ENCODE assay signal across 8 cellular contexts in genomic region chr12:58540480-58541299, GRCh38.
DNase-seq lines count a peak whose midpoint lies in the region; ATAC-seq and TF ChIP-seq lines count a peak whose summit lies in the region.

No MANE protein-coding gene starts in this region.

- CTCF ChIA-PET in activated CD8-positive, alpha-beta T cell treated with anti-CD3 and anti-CD28 coated beads for 36 hours (lab: Charles Lee) = interaction anchor here (0.6 to 1.6 kb wide), 6 partner anchors 11 to 617 kb away, joined by 3 to 4 read pairs (median 4); no protein-coding TSS in a partner anchor

- no peak overlapping the region for H3K4me3 Mint-ChIP-seq in activated CD8-positive, alpha-beta T cell treated with anti-CD3 and anti-CD28 coated beads for 36 hours
- no peak overlapping the region for H3K4me3 Mint-ChIP-seq in progenitor cell of endocrine pancreas (ENCODE audit: low read depth)

- H3K27ac Mint-ChIP-seq in activated CD8-positive, alpha-beta T cell treated with anti-CD3 and anti-CD28 coated beads for 36 hours = no peak overlapping the region
- H3K27ac Mint-ChIP-seq in progenitor cell of endocrine pancreas = peak overlapping the region; percentile 54

- intact Hi-C loops in activated CD8-positive, alpha-beta T cell treated with anti-CD3 and anti-CD28 coated beads for 36 hours (cut with micrococcal nuclease) = no loop called here
- intact Hi-C loops in Right ventricle myocardium superior (cut with DNase I) = loop anchor here (5.0 kb wide), 2 partner anchors 547 to 612 kb away; no protein-coding TSS in a partner anchor

- no peaks in the 10 kb centered on the region for H3K4me1 Mint-ChIP-seq in activated CD8-positive, alpha-beta T cell treated with anti-CD3 and anti-CD28 coated beads for 36 hours (ENCODE audit: low read depth)
- H3K4me1 Mint-ChIP-seq in progenitor cell of endocrine pancreas (ENCODE audit: low read depth) = peaks cover 31% of the 10 kb centered on the region

- no peak overlapping the region for H3K27ac ChIP-seq in 22Rv1

- POLR2A ChIA-PET in activated CD8-positive, alpha-beta T cell treated with anti-CD3 and anti-CD28 coated beads for 36 hours (lab: Charles Lee) = no interaction called here

- peak; percentile 49 for DNase-seq in NCI-H226
- peak; percentile 30 for DNase-seq in activated CD8-positive, alpha-beta T cell treated with anti-CD3 and anti-CD28 coated beads for 36 hours
- DNase-seq in Right ventricle myocardium superior = peak; percentile 69
- DNase-seq in progenitor cell of endocrine pancreas (ENCODE audit: low spot score, unreplicated experiment) = peak; percentile 73

- H3K9me3 Mint-ChIP-seq in activated CD8-positive, alpha-beta T cell treated with anti-CD3 and anti-CD28 coated beads for 36 hours = no peaks in the 10 kb centered on the region
- H3K9me3 Mint-ChIP-seq in progenitor cell of endocrine pancreas (ENCODE audit: low read depth) = peaks cover 4% of the 10 kb centered on the region

- TF ChIP-seq CTCF in 22Rv1 (IDR thresholded peaks at IDR 0.05) (peak; percentile 99), GM12872 (IDR thresholded peaks at IDR 0.05; ENCODE audit: insufficient read depth, low read depth, low read length) (peak; percentile 67), progenitor cell of endocrine pancreas (IDR thresholded peaks at IDR 0.05; ENCODE audit: unreplicated experiment) (peak; percentile 90)
- peak; percentile 39 for TF ChIP-seq CTCF in activated CD8-positive, alpha-beta T cell treated with anti-CD3 and anti-CD28 coated beads for 36 hours (IDR thresholded peaks at IDR 0.05)

- H3K27me3 Mint-ChIP-seq in activated CD8-positive, alpha-beta T cell treated with anti-CD3 and anti-CD28 coated beads for 36 hours = peaks cover 3% of the 10 kb centered on the region
- H3K27me3 Mint-ChIP-seq in progenitor cell of endocrine pancreas = no peaks in the 10 kb centered on the region

- H3K36me3 Mint-ChIP-seq in activated CD8-positive, alpha-beta T cell treated with anti-CD3 and anti-CD28 coated beads for 36 hours (ENCODE audit: low read depth) = no peaks in the 10 kb centered on the region
- H3K36me3 Mint-ChIP-seq in progenitor cell of endocrine pancreas (ENCODE audit: insufficient read depth) = no peaks in the 10 kb centered on the region

- ATAC-seq in HG03103 (IDR thresholded peaks at IDR 0.05; ENCODE audit: low read depth, unreplicated experiment) (peak; percentile 86), Right ventricle myocardium superior (ENCODE audit: poor library complexity) (peak; percentile 89), GM19455 (IDR thresholded peaks at IDR 0.05; ENCODE audit: unreplicated experiment) (no peak)
- peak; percentile 42 for ATAC-seq in activated CD8-positive, alpha-beta T cell treated with anti-CD3 and anti-CD28 coated beads for 36 hours

Comparison
In these comparisons a context has a peak if more than half of its experiments do, and no peak if none do; other contexts are left out.
1. CTCF ChIP-seq: peak in every context shown above with its lines; median percentile 99 in 22Rv1; 90 in progenitor cell of endocrine pancreas; 67 in GM12872; 39 in activated CD8-positive, alpha-beta T cell treated with anti-CD3 and anti-CD28 coated beads for 36 hours.